ENCODE assay signal across 19 cellular contexts in the genomic region with DNA sequence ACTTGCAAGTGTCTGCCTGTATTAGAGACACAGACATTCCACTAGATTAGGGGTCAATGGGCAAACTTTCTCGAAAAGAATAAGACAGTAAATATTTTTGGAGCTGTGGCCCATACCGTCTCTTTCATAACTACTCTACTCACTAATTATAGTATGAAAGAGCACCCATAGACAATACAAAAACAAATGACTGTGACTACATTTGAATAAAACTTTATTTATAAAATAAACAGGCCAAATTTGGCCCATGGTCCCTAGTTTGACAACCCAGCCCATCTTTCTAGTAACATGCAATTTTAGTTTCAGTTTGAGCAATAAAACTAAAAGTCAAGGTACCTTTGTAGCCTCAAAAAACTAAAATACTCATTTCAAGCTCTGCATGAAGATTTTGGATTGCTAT.
DNase-seq lines count a peak whose midpoint lies in the region; ATAC-seq and TF ChIP-seq lines count a peak whose summit lies in the region.
"Had no signal": no experiment of that assay in that cellular context is flagged by ENCODE, and none has a peak within 500 bp of the region (broad histone marks: within the 10 kb centered on the region; RNA-seq: fewer than 3 reads in every experiment).

No MANE protein-coding gene starts in this region.

- POLR2A ChIA-PET in PC-9 (lab: Charles Lee; ENCODE audit: unreplicated experiment): no interaction called here

- H3K27me3 Mint-ChIP-seq in Calu3 (ENCODE audit: unreplicated experiment) (no peaks in the 10 kb centered on the region), natural killer cell (ENCODE audit: low read depth in 2 of 2) (peaks cover 11 to 20% of the 10 kb centered on the region in 2 donors)

- H3K36me3 ChIP-seq in PC-9 (ENCODE audit: low read depth) (no peaks in the 10 kb centered on the region), mammary epithelial cell (ENCODE audit: insufficient read depth, low read length) (no peaks in the 10 kb centered on the region), osteoblast (ENCODE audit: insufficient read depth, low read length) (no peaks in the 10 kb centered on the region), colonic mucosa (no peaks in the 10 kb centered on the region)
- H3K36me3 ChIP-seq: MG63 had no signal

- CTCF ChIA-PET in Calu3 (lab: Charles Lee): interaction anchor here (0.7 to 2.4 kb wide), 4 partner anchors 8 to 56 kb away, joined by 3 to 7 read pairs (median 4); no protein-coding TSS in a partner anchor
- CTCF ChIA-PET in PC-9 (lab: Charles Lee): interaction anchor here (0.7 kb wide), 1 partner anchor 395 kb away, joined by 16 read pairs; no protein-coding TSS in a partner anchor
- CTCF ChIA-PET in mammary epithelial cell (lab: Charles Lee; ENCODE audit: low non-redundant PET): no interaction called here

- no peaks in the 10 kb centered on the region for H3K9me2 ChIP-seq in PC-9 (ENCODE audit: insufficient read depth)

- H4K20me1 ChIP-seq in PC-9 (ENCODE audit: insufficient read depth): no peaks in the 10 kb centered on the region
- no peaks in the 10 kb centered on the region for H4K20me1 ChIP-seq in mammary epithelial cell (ENCODE audit: insufficient read depth, low read length)
- H4K20me1 ChIP-seq in osteoblast (ENCODE audit: insufficient read depth, low read length): no peaks in the 10 kb centered on the region
- H4K20me1 ChIP-seq: BLaER1 treated with 17β-estradiol and CSF1 and Interleukin-3, amounts not matched to agents 10 nM and 100 nM had no signal

- H3F3A ChIP-seq in PC-9 (ENCODE audit: insufficient read depth, low read depth): 0 out of 2 replicates have a peak, but pooled peaks cover 3% of the 10 kb centered on the region

- intact Hi-C loops in Calu3 (cut with micrococcal nuclease; ENCODE audit: unreplicated experiment) (loop anchor here (5.0 kb wide), 2 partner anchors 62 to 117 kb away; no protein-coding TSS in a partner anchor), PC-9 (cut with micrococcal nuclease; ENCODE audit: unreplicated experiment) (no loop called here), mammary epithelial cell (cut with micrococcal nuclease) (loop anchor here (10.0 kb wide), 1 partner anchor 1186 kb away; a partner anchor contains a TSS), natural killer cell (cut with micrococcal nuclease) (no loop called here), colonic mucosa (cut with DNase I) (no loop called here)

- TF ChIP-seq CTCF in Calu3 (IDR thresholded peaks at IDR 0.05; ENCODE audit: unreplicated experiment): no peak
- no peak for TF ChIP-seq CTCF in PC-9 (conservative IDR thresholded peaks at IDR 0.05)
- no peak for TF ChIP-seq CTCF in mammary epithelial cell (conservative IDR thresholded peaks at IDR 0.05 in 1 of 2, IDR thresholded peaks at IDR 0.05 in 1 of 2; ENCODE audit: extremely low read depth in 1 of 2, insufficient read depth in 1 of 2, low read depth in 1 of 2, low read length in 2 of 2)
- no peak for TF ChIP-seq CTCF in osteoblast (IDR thresholded peaks at IDR 0.05; ENCODE audit: extremely low read depth, low read depth, low read length)
- no peak for TF ChIP-seq CTCF in natural killer cell (IDR thresholded peaks at IDR 0.05)
- no peak for TF ChIP-seq CTCF in colonic mucosa (IDR thresholded peaks at IDR 0.05)

- H3K27ac Mint-ChIP-seq in Calu3 (ENCODE audit: unreplicated experiment): peak overlapping the region; percentile 100
- H3K27ac Mint-ChIP-seq in natural killer cell: no peak overlapping the region
- H3K27ac Mint-ChIP-seq: CD4-positive, alpha-beta memory T cell had no signal

- H3K4me1 ChIP-seq in PC-9 (replicated peaks; ENCODE audit: insufficient read depth) (peaks cover 13% of the 10 kb centered on the region), mammary epithelial cell (ENCODE audit: insufficient read depth, low read length) (peaks cover 22% of the 10 kb centered on the region), osteoblast (ENCODE audit: insufficient read depth, low read length) (peaks cover 13% of the 10 kb centered on the region), colonic mucosa (no peaks in the 10 kb centered on the region)

- no peak overlapping the region for H3K9ac ChIP-seq in mammary epithelial cell (ENCODE audit: insufficient read depth, low read length)
- H3K9ac ChIP-seq in colonic mucosa (ENCODE audit: low read depth in 2 of 2, low read length in 2 of 2): no peak overlapping the region
- H3K9ac ChIP-seq: BLaER1 treated with 17β-estradiol and CSF1 and Interleukin-3, amounts not matched to agents 10 nM and 100 nM had no signal

- BruUV-seq in Calu3 (replicated peaks; lab: Mats Ljungman, UMichigan): no TSS peak
- BruUV-seq in PC-9 (replicated peaks; lab: Mats Ljungman, UMichigan): no TSS peak
- BruUV-seq in mammary epithelial cell (replicated peaks; lab: Mats Ljungman, UMichigan): no TSS peak

- H3K4me3 Mint-ChIP-seq in Calu3 (ENCODE audit: low read depth, unreplicated experiment) (peak overlapping the region; percentile 67), natural killer cell (no peak overlapping the region)
- H3K4me3 Mint-ChIP-seq: CD4-positive, alpha-beta memory T cell had no signal

- H3K79me2 ChIP-seq in PC-9 (ENCODE audit: low read depth) (peaks cover 31% of the 10 kb centered on the region), mammary epithelial cell (ENCODE audit: insufficient read depth, low read length) (peaks cover 63% of the 10 kb centered on the region), osteoblast (ENCODE audit: insufficient read depth, low read length) (peaks cover 11% of the 10 kb centered on the region)

- H3K4me3 ChIP-seq in PC-9: no peak overlapping the region
- H3K4me3 ChIP-seq in mammary epithelial cell (replicated peaks in 1 of 3; ENCODE audit: insufficient read depth in 1 of 3, low read depth in 2 of 3, low read length in 3 of 3): no peak overlapping the region
- H3K4me3 ChIP-seq in osteoblast (ENCODE audit: insufficient read depth, low read length): no peak overlapping the region
- H3K4me3 ChIP-seq in colonic mucosa: no peak overlapping the region
- H3K4me3 ChIP-seq: BLaER1 treated with 17β-estradiol and CSF1 and Interleukin-3, amounts not matched to agents 10 nM and 100 nM; MG63; SK-N-MC had no signal

- H3K9me3 ChIP-seq in PC-9 (ENCODE audit: insufficient read depth, low read depth) (no peaks in the 10 kb centered on the region), mammary epithelial cell (replicated peaks; ENCODE audit: insufficient read depth, low read length) (no peaks in the 10 kb centered on the region), osteoblast (ENCODE audit: low read depth, low read length) (no peaks in the 10 kb centered on the region), colonic mucosa (no peaks in the 10 kb centered on the region)
- H3K9me3 ChIP-seq: BLaER1 treated with 17β-estradiol and CSF1 and Interleukin-3, amounts not matched to agents 10 nM and 100 nM; Caco-2; MG63 had no signal

- ATAC-seq in HG03045 (IDR thresholded peaks at IDR 0.05; ENCODE audit: unreplicated experiment) (no peak), natural killer cell (no peak)

- DNase-seq in Calu3: no peak
- no peak for DNase-seq in PC-9
- DNase-seq in mammary epithelial cell: no peak
- peak; percentile 3 for DNase-seq in osteoblast (ENCODE audit: insufficient read length, low spot score, missing footprints)
- no peak for DNase-seq in natural killer cell
- DNase-seq in colonic mucosa: no peak
- DNase-seq: 8988T; Caco-2; CD4-positive, alpha-beta memory T cell; DND-41; Kasumi-1; MG63; NCI-H1694 treated with DMSO at 0.1 percent for 48 hours; NCI-H2171 treated with DMSO at 0.1 percent for 48 hours; NCI-H524 treated with DMSO at 0.1 percent for 48 hours; NCI-H82 had no signal

- H3K4me2 ChIP-seq in PC-9 (0 out of 2 replicates have a peak overlapping the region, but pooled peaks have one; percentile 15), mammary epithelial cell (ENCODE audit: insufficient read depth, low read depth, low read length) (peak overlapping the region; percentile 71), osteoblast (ENCODE audit: insufficient read depth, low read length) (peak overlapping the region; percentile 32)
- H3K4me2 ChIP-seq: BLaER1 treated with 17β-estradiol and CSF1 and Interleukin-3, amounts not matched to agents 10 nM and 100 nM had no signal

- peaks cover 13% of the 10 kb centered on the region for H3K36me3 Mint-ChIP-seq in Calu3 (ENCODE audit: insufficient read depth, unreplicated experiment)
- no peaks in the 10 kb centered on the region for H3K36me3 Mint-ChIP-seq in natural killer cell
- H3K36me3 Mint-ChIP-seq: CD4-positive, alpha-beta memory T cell had no signal

- in situ Hi-C loops in mammary epithelial cell (cut with MboI; ENCODE audit: low sequenced_read_pairs in 2 of 2): no loop called here

- peaks cover 67% of the 10 kb centered on the region for H3K4me1 Mint-ChIP-seq in Calu3 (ENCODE audit: low read depth, unreplicated experiment)
- H3K4me1 Mint-ChIP-seq in natural killer cell: peaks cover 0 to 7% of the 10 kb centered on the region in 2 donors

- 80% methylated on average over 1 of the region's 2 CpGs for WGBS in mammary epithelial cell (ENCODE audit: low coverage, missing lambda C conversion rate)

- H3K9me3 Mint-ChIP-seq in Calu3 (ENCODE audit: low read depth, unreplicated experiment) (no peaks in the 10 kb centered on the region), natural killer cell (no peaks in the 10 kb centered on the region)
- H3K9me3 Mint-ChIP-seq: CD4-positive, alpha-beta memory T cell had no signal

- H3K27ac ChIP-seq in PC-9: 0 out of 2 replicates have a peak overlapping the region, but pooled peaks have one; percentile 32
- peak overlapping the region; percentile 97 for H3K27ac ChIP-seq in mammary epithelial cell (ENCODE audit: insufficient read depth, low read depth, low read length)
- no peak overlapping the region for H3K27ac ChIP-seq in osteoblast (ENCODE audit: low read depth, low read length)
- no peak overlapping the region for H3K27ac ChIP-seq in colonic mucosa
- H3K27ac ChIP-seq: BLaER1 treated with 17β-estradiol and CSF1 and Interleukin-3, amounts not matched to agents 10 nM and 100 nM; SK-N-MC had no signal

- H2AFZ ChIP-seq in PC-9: no peak overlapping the region
- no peak overlapping the region for H2AFZ ChIP-seq in mammary epithelial cell (ENCODE audit: low read depth, low read length)
- no peak overlapping the region for H2AFZ ChIP-seq in osteoblast (ENCODE audit: low read length)

- dilution Hi-C loops in mammary epithelial cell (cut with HindIII; ENCODE audit: low sequenced_read_pairs): loop anchor here (5.0 kb wide), 1 partner anchor 47 kb away; no protein-coding TSS in a partner anchor

- H3K27me3 ChIP-seq in PC-9 (ENCODE audit: insufficient read depth, low read depth): no peaks in the 10 kb centered on the region
- H3K27me3 ChIP-seq in mammary epithelial cell (ENCODE audit: insufficient read depth, low read length): no peaks in the 10 kb centered on the region
- no peaks in the 10 kb centered on the region for H3K27me3 ChIP-seq in osteoblast (ENCODE audit: insufficient read depth, low read length)
- H3K27me3 ChIP-seq in colonic mucosa: no peaks in the 10 kb centered on the region
- H3K27me3 ChIP-seq: BLaER1 treated with 17β-estradiol and CSF1 and Interleukin-3, amounts not matched to agents 10 nM and 100 nM; MG63 had no signal

Comparison
In these comparisons a context has a peak if more than half of its experiments do, and no peak if none do; other contexts are left out.
1. H3K27ac ChIP-seq: peak in PC-9 (single experiment) and mammary epithelial cell (single experiment); none in osteoblast (single experiment) and colonic mucosa (single experiment).
2. H3K4me2 ChIP-seq: peak in every context shown above with its lines; median percentile 71 in mammary epithelial cell; 32 in osteoblast; 15 in PC-9.
3. intact Hi-C loops: an anchor here in Calu3 (5.0 kb wide) and mammary epithelial cell (10.0 kb wide); none called in PC-9, natural killer cell and colonic mucosa.